ENCODE assay signal across 8 cellular contexts in the genomic region with DNA sequence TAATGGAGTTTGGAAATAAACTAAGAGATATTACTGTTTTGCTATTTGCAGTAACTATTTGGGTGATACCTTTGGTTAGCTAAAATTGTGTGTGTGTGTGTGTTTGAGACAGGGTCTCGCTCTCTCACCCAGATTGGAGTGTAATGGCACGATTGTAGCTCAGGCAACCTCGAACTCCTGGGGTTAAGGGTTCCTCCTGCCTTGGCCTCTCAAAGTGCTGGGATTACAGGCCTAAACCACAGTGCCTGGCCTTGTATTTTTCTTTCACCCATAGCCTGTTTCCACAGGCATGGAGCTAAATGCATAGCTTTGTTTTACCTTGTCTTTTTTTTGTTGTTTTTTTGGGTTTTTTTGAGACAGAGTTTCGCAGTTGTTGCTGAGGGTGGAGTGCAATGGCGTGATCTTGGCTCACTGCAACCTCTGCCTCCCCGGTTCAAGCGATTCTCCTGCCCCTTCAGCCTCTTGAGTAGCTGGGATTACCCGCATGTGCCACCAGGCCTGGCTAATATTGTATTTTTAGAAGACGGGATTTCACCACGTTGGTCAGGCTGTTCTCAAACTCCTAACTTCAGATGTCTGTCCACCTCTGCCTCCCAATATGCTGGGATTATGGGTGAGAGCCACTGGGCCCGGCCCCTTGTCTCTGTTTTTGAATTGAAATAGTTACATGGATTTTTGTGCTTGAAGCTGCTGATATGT. TPM values are rescaled to one million over a fixed set of nuclear protein-coding genes. Genes with fewer than 3 reads are reported as not detected.
DNase-seq lines count a peak whose midpoint lies in the region; ATAC-seq and TF ChIP-seq lines count a peak whose summit lies in the region.

No MANE protein-coding gene starts in this region.

- H3K36me3 ChIP-seq in rectal smooth muscle tissue (ENCODE audit: control insufficient read depth, insufficient read depth, low read length): peaks cover 4% of the 10 kb centered on the region

- no peak for DNase-seq in GM12865 (ENCODE audit: low read depth)
- no peak for DNase-seq in fibroblast of villous mesenchyme (ENCODE audit: low read depth)
- no peak for DNase-seq in lower leg skin (ENCODE audit: low spot score in 2 of 2)
- DNase-seq in RPMI8226: no peak
- no peak for DNase-seq in posterior cingulate gyrus

- TF ChIP-seq POLR2A in lower leg skin (IDR thresholded peaks at IDR 0.05): no peak

- H3K4me1 ChIP-seq in rectal smooth muscle tissue (ENCODE audit: control insufficient read depth, insufficient read depth, low read length): peaks cover 3% of the 10 kb centered on the region

- 20 to 29% methylated on average over 11 of the region's 11 CpGs for WGBS in lower leg skin, 2 donors

- peak overlapping the region; percentile 8 for H3K9ac ChIP-seq in rectal smooth muscle tissue (ENCODE audit: low read length)

- ATAC-seq in HG02938 (IDR thresholded peaks at IDR 0.05; ENCODE audit: unreplicated experiment): no peak

- TF ChIP-seq CTCF in GM12865 (IDR thresholded peaks at IDR 0.05; ENCODE audit: insufficient read depth, low read depth, low read length, missing control alignments) (no peak), WI38 (IDR thresholded peaks at IDR 0.05; ENCODE audit: low read depth, low read length) (no peak), fibroblast of villous mesenchyme (IDR thresholded peaks at IDR 0.05; ENCODE audit: insufficient read depth, low read depth, low read length) (no peak), lower leg skin (IDR thresholded peaks at IDR 0.05) (no peak)

- intact Hi-C loops in lower leg skin (cut with DNase I; ENCODE audit: low total_unique reads): loop anchor here (10.0 kb wide), 1 partner anchor 365 kb away; the partner anchor contains the start of gene MAP3K1
- intact Hi-C loops in posterior cingulate gyrus (cut with DNase I): loop anchor here (10.0 kb wide), 1 partner anchor 365 kb away; the partner anchor contains the start of gene MAP3K1

- H3K27me3 ChIP-seq in rectal smooth muscle tissue (ENCODE audit: control insufficient read depth, insufficient read depth, low read length): no peaks in the 10 kb centered on the region

- H3K4me3 ChIP-seq in GM12865 (ENCODE audit: low read depth, low read length) (peak overlapping the region; percentile 87), WI38 (ENCODE audit: low read depth, low read length) (peak overlapping the region; percentile 13; the same call in 1 of the 2 replicates), fibroblast of villous mesenchyme (ENCODE audit: low read depth, low read length) (peak overlapping the region; percentile 90), rectal smooth muscle tissue (ENCODE audit: low read length) (peak overlapping the region; percentile 37), lower leg skin (ENCODE audit: low read depth, poor library complexity, severe bottlenecking) (no peak overlapping the region)

- H3K27ac ChIP-seq in rectal smooth muscle tissue (ENCODE audit: low read depth, low read length): no peak overlapping the region

RNA-seq across cellular contexts. Expression of gene GPBP1, which starts 5.6 kb away (rescaled TPM):
- total RNA-seq in fibroblast of villous mesenchyme: 43.2 and 73.0 TPM in 2 replicates
- 10 to 100 TPM; 40.1 to 58.6 (median 52.7) TPM for total RNA-seq in lower leg skin
